In the genomic region with DNA sequence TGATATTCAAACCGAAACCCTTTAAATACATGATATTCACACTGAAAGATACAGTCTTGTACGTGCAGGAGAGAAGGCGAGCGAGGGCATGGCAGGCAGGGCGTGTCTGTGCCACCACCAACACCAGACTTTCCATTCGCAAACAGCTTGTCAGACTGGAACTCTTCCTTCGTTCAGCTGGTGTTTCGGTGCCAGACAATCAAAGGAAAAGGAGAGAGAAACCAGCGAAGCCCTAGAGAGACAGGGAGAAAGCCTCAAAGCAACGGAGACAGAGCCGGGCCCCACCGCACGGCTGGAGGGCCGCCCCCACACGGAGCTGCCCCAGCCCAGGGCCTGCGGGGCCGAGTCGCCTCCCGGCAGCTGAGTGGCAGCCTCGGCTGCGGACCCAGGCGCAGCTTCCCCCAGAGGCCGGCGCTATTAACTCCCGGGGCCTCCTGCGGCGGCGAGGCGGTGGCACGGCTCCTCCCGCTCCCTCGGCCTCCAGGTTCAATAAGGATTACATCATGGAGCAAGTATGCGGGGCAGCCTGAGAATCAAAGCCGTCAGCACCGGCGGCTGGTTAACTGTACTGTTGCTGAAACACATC, we compare ENCODE assay signal across 1 cellular context.
TF ChIP-seq lines count a peak whose summit lies in the region.

No MANE protein-coding gene starts in this region.

TF ChIP-seq in neural cell, 6 proteins besides CTCF, POLR2A, EP300 and RAD21 (continued from another document):
- TF ChIP-seq EZH2 (IDR thresholded peaks at IDR 0.05; ENCODE audit: borderline replicate concordance, insufficient read depth, low read length, poor library complexity, severe bottlenecking): no peak
- TF ChIP-seq MXI1 (conservative IDR thresholded peaks at IDR 0.05; ENCODE audit: poor library complexity, severe bottlenecking): no peak
